9 cellular contexts compared by ENCODE assay signal in the genomic region with DNA sequence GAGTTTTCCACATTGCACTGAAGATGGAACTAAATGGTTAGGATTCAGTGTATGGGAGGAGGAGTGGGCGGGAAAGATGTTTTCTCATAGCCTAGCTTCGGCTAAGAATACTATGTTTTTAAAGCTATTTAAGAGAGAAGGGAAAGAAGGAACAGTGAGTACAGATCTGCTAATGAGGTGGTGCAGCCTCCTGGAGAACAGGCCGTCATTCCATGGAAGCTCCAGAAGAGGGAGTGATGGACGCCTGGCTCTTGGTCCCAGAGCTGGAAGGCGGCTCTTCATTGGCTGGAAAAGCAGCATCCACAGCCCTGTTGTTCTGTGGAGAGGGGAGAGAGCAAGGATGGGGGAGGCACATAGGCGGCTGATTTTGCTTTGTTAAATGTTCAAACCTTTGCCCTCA. TPM values are rescaled to one million over a fixed set of nuclear protein-coding genes. Genes with fewer than 3 reads are reported as not detected.
DNase-seq lines count a peak whose midpoint lies in the region; ATAC-seq and TF ChIP-seq lines count a peak whose summit lies in the region.
"Had no signal": no experiment of that assay in that cellular context is flagged by ENCODE, and none has a peak within 500 bp of the region (broad histone marks: within the 10 kb centered on the region; RNA-seq: fewer than 3 reads in every experiment).

No MANE protein-coding gene starts in this region.

- no peaks in the 10 kb centered on the region for H3K9me3 Mint-ChIP-seq in nephron
- no peaks in the 10 kb centered on the region for H3K9me3 Mint-ChIP-seq in activated CD4-positive, alpha-beta T cell treated with anti-CD3 and anti-CD28 coated beads for 36 hours (ENCODE audit: low read depth)

- CTCF ChIA-PET in activated CD4-positive, alpha-beta T cell treated with anti-CD3 and anti-CD28 coated beads for 36 hours (lab: Charles Lee): interaction anchor here (0.6 to 2.9 kb wide), 13 partner anchors 11 to 962 kb away, joined by 3 to 13 read pairs (median 3); no protein-coding TSS in a partner anchor

- peak; percentile 26 for DNase-seq in EH (ENCODE audit: low read depth)
- peak; percentile 66 for DNase-seq in SK-MEL-5 (ENCODE audit: low read depth, low spot score)
- peak; percentile 24 to 28 for DNase-seq in foreskin fibroblast
- DNase-seq in NK-92 treated with Interleukin-12 subunit alpha and Interleukin-12 subunit beta, amount 100 ng/mL, for 24 hours (lab: John Stamatoyannopoulos, UW): no peak
- no peak for DNase-seq in activated CD4-positive, alpha-beta T cell treated with anti-CD3 and anti-CD28 coated beads for 36 hours
- DNase-seq in KG1 (lab: John Stamatoyannopoulos, UW): no peak
- DNase-seq in dedifferentiated amniotic fluid mesenchymal stem cell (ENCODE audit: extremely low spot score): no peak
- DNase-seq: erythroblast had no signal

- in situ Hi-C loops in SK-MEL-5 (cut with HindIII; ENCODE audit: low pct_unique_long_range_greater_than_20kb, low sequenced_read_pairs): no loop called here

- H3K36me3 Mint-ChIP-seq in nephron (ENCODE audit: low read depth): no peaks in the 10 kb centered on the region
- no peaks in the 10 kb centered on the region for H3K36me3 Mint-ChIP-seq in activated CD4-positive, alpha-beta T cell treated with anti-CD3 and anti-CD28 coated beads for 36 hours (ENCODE audit: low read depth)

- POLR2A ChIA-PET in activated CD4-positive, alpha-beta T cell treated with anti-CD3 and anti-CD28 coated beads for 36 hours (lab: Charles Lee): no interaction called here

- no peak overlapping the region for H3K4me3 ChIP-seq in foreskin fibroblast (ENCODE audit: low read depth in 1 of 2, low read length in 2 of 2)

- H3K4me3 Mint-ChIP-seq in nephron: peak overlapping the region in 1 of 3 experiments; percentile 11
- no peak overlapping the region for H3K4me3 Mint-ChIP-seq in activated CD4-positive, alpha-beta T cell treated with anti-CD3 and anti-CD28 coated beads for 36 hours

- peak; percentile 21 for TF ChIP-seq CTCF in foreskin fibroblast (IDR thresholded peaks at IDR 0.05; ENCODE audit: low read depth, low read length)
- TF ChIP-seq CTCF in nephron (IDR thresholded peaks at IDR 0.05; ENCODE audit: unreplicated experiment in 3 of 3): peak; percentile 34 to 43 (median 35)

- peak overlapping the region; percentile 37 to 77 (median 56) for H3K27ac Mint-ChIP-seq in nephron
- no peak overlapping the region for H3K27ac Mint-ChIP-seq in activated CD4-positive, alpha-beta T cell treated with anti-CD3 and anti-CD28 coated beads for 36 hours

- H3K27me3 Mint-ChIP-seq in nephron (ENCODE audit: low read depth): peaks cover 9% of the 10 kb centered on the region
- peaks cover 14% of the 10 kb centered on the region for H3K27me3 Mint-ChIP-seq in activated CD4-positive, alpha-beta T cell treated with anti-CD3 and anti-CD28 coated beads for 36 hours

- intact Hi-C loops in activated CD4-positive, alpha-beta T cell treated with anti-CD3 and anti-CD28 coated beads for 36 hours (cut with DNase I, micrococcal nuclease): no loop called here

- ATAC-seq in activated CD4-positive, alpha-beta T cell treated with anti-CD3 and anti-CD28 coated beads for 36 hours: no peak

- H3K4me1 Mint-ChIP-seq in nephron: peaks cover 38% of the 10 kb centered on the region
- H3K4me1 Mint-ChIP-seq in activated CD4-positive, alpha-beta T cell treated with anti-CD3 and anti-CD28 coated beads for 36 hours: no peaks in the 10 kb centered on the region

RNA-seq across cellular contexts. Expression of a gene that starts 6.9 kb away (rescaled TPM):
- total RNA-seq in SK-MEL-5 (2014; rRNA removed; shearing (Covaris generic)): not detected in 2 replicates
- not detected in 2 replicates for polyA plus RNA-seq in SK-MEL-5 (2015; cell fraction: cytosol; rRNA removed)
- 0.16 TPM in 1 of 2 replicates, not detected in the other for polyA plus RNA-seq in SK-MEL-5 (2015; cell fraction: nucleus; rRNA removed)
- total RNA-seq in activated CD4-positive, alpha-beta T cell treated with anti-CD3 and anti-CD28 coated beads for 36 hours: under 1 TPM; 0.09 to 0.23 TPM

Comparison
In these comparisons a context has a peak if more than half of its experiments do, and no peak if none do; other contexts are left out.
1. DNase-seq: peak in EH (single experiment), SK-MEL-5 (single experiment) and foreskin fibroblast (2 of 2); none in NK-92 treated with Interleukin-12 subunit alpha and Interleukin-12 subunit beta, amount 100 ng/mL, for 24 hours (single experiment), activated CD4-positive, alpha-beta T cell treated with anti-CD3 and anti-CD28 coated beads for 36 hours (single experiment), KG1 (single experiment) and dedifferentiated amniotic fluid mesenchymal stem cell (single experiment).